10 cellular contexts compared by ENCODE assay signal in the genomic region with DNA sequence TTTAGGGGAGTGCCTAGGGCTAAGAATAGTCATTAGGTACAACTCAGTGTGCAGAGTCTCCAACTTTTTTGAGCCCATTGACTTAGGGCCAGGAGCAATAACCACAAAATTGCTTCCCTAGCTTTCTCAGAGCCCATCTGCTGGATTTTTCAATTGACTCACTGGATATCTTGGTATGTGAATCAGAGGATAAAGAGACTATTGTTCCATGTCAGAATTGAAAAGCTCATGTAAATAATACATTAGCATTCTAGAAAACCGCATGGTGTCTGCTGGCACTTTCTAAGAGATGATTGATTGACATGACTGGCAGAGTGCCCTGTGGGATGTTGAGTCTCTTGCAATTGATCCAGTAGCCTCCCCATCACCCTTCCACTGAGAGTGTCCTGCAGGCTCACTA.
DNase-seq lines count a peak whose midpoint lies in the region; ATAC-seq and TF ChIP-seq lines count a peak whose summit lies in the region.
"Had no signal": no experiment of that assay in that cellular context is flagged by ENCODE, and none has a peak within 500 bp of the region (broad histone marks: within the 10 kb centered on the region; RNA-seq: fewer than 3 reads in every experiment).

No MANE protein-coding gene starts in this region.

- TF ChIP-seq CTCF in astrocyte of the cerebellum (IDR thresholded peaks at IDR 0.05; ENCODE audit: low read depth, low read length, missing control alignments) (no peak), Peyer's patch (IDR thresholded peaks at IDR 0.05) (no peak)

- H3K36me3 ChIP-seq in Peyer's patch = no peaks in the 10 kb centered on the region

- H3K4me3 ChIP-seq in astrocyte of the cerebellum (ENCODE audit: low read depth, low read length) = no peak overlapping the region
- H3K4me3 ChIP-seq in Peyer's patch = no peak overlapping the region

- no peak overlapping the region for H3K27ac ChIP-seq in Peyer's patch

- H3K9me3 ChIP-seq in Peyer's patch = peaks cover 0 to 3% (median 0%) of the 10 kb centered on the region in 4 donors

- DNase-seq in Daoy (ENCODE audit: low read depth) (peak; percentile 5), LoVo (ENCODE audit: low spot score) (peak; percentile 14), astrocyte of the cerebellum (ENCODE audit: low read depth) (peak; percentile 87), medulla oblongata (ENCODE audit: extremely low spot score) (peak; percentile 43), NCI-H2227 (lab: John Stamatoyannopoulos, UW; ENCODE audit: unreplicated experiment) (no peak), Peyer's patch (no peak), mucosa of gallbladder (ENCODE audit: low spot score) (no peak)
- DNase-seq: activated naive CD8-positive, alpha-beta T cell treated with anti-CD3 and anti-CD28 coated beads, Interleukin-2, amount 50 U/mL, for 24 hours; T-helper 2 cell had no signal

- no peaks in the 10 kb centered on the region for H3K27me3 ChIP-seq in Peyer's patch

- no peaks in the 10 kb centered on the region for H3K4me1 ChIP-seq in Peyer's patch

- no peak for ATAC-seq in HG03378 (IDR thresholded peaks at IDR 0.05; ENCODE audit: unreplicated experiment)
- ATAC-seq: activated naive CD8-positive, alpha-beta T cell treated with anti-CD3 and anti-CD28 coated beads, Interleukin-2, amount 50 U/mL, for 24 hours had no signal

- in situ Hi-C loops in astrocyte of the cerebellum (cut with HindIII; ENCODE audit: low sequenced_read_pairs) = no loop called here

- TF ChIP-seq POLR2A in Peyer's patch (IDR thresholded peaks at IDR 0.05) = no peak

Comparison
In these comparisons a context has a peak if more than half of its experiments do, and no peak if none do; other contexts are left out.
1. DNase-seq: peak in Daoy (single experiment), LoVo (single experiment), astrocyte of the cerebellum (single experiment) and medulla oblongata (single experiment); none in NCI-H2227 (single experiment), Peyer's patch (0 of 3) and mucosa of gallbladder (single experiment).